Comparison of ENCODE assay signal across 2 cellular contexts in the genomic region with DNA sequence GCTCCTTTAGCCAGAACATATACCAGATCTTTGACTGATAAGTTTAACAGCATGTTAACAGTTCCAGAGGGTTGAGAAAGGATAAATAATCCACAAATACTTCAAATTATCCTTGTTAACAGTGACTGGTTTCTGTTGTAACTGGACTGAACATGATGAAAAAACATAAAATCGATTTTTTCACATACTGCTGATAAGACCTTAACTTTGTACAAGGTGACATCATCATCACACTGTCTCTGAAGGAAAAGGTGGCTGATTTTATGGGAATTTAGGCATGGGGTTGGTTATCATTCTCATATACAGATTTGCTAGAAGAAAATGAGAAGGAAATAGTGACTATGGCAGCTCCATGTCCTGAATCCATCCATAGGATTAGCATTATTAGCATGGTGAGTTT.
TF ChIP-seq lines count a peak whose summit lies in the region.

No MANE protein-coding gene starts in this region.

TF ChIP-seq in HEK293, 187 proteins besides CTCF, POLR2A, EP300 and RAD21:
- TF ChIP-seq, protein P1, sequence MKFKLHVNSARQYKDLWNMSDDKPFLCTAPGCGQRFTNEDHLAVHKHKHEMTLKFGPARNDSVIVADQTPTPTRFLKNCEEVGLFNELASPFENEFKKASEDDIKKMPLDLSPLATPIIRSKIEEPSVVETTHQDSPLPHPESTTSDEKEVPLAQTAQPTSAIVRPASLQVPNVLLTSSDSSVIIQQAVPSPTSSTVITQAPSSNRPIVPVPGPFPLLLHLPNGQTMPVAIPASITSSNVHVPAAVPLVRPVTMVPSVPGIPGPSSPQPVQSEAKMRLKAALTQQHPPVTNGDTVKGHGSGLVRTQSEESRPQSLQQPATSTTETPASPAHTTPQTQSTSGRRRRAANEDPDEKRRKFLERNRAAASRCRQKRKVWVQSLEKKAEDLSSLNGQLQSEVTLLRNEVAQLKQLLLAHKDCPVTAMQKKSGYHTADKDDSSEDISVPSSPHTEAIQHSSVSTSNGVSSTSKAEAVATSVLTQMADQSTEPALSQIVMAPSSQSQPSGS (tag by site-specific recombination; IDR thresholded peaks at IDR 0.05; ENCODE audit: low read depth) = 0 out of 2 replicates have a peak, but pooled peaks have one; percentile 23
- 0 out of 2 replicates have a peak, but pooled peaks have one; percentile 21 for TF ChIP-seq KLF16 (tag by site-specific recombination; IDR thresholded peaks at IDR 0.05)
- TF ChIP-seq, protein P2, sequence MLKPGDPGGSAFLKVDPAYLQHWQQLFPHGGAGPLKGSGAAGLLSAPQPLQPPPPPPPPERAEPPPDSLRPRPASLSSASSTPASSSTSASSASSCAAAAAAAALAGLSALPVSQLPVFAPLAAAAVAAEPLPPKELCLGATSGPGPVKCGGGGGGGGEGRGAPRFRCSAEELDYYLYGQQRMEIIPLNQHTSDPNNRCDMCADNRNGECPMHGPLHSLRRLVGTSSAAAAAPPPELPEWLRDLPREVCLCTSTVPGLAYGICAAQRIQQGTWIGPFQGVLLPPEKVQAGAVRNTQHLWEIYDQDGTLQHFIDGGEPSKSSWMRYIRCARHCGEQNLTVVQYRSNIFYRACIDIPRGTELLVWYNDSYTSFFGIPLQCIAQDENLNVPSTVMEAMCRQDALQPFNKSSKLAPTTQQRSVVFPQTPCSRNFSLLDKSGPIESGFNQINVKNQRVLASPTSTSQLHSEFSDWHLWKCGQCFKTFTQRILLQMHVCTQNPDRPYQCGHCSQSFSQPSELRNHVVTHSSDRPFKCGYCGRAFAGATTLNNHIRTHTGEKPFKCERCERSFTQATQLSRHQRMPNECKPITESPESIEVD (tag by site-specific recombination; IDR thresholded peaks at IDR 0.05) = no peak

TF ChIP-seq in HepG2, 621 proteins besides CTCF, POLR2A, EP300 and RAD21 (continued from another document):
- TF ChIP-seq, protein P3, sequence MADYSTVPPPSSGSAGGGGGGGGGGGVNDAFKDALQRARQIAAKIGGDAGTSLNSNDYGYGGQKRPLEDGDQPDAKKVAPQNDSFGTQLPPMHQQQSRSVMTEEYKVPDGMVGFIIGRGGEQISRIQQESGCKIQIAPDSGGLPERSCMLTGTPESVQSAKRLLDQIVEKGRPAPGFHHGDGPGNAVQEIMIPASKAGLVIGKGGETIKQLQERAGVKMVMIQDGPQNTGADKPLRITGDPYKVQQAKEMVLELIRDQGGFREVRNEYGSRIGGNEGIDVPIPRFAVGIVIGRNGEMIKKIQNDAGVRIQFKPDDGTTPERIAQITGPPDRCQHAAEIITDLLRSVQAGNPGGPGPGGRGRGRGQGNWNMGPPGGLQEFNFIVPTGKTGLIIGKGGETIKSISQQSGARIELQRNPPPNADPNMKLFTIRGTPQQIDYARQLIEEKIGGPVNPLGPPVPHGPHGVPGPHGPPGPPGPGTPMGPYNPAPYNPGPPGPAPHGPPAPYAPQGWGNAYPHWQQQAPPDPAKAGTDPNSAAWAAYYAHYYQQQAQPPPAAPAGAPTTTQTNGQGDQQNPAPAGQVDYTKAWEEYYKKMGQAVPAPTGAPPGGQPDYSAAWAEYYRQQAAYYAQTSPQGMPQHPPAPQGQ (CRISPR knock-in tag; IDR thresholded peaks at IDR 0.05; ENCODE audit: borderline replicate concordance) = no peak
- TF ChIP-seq ERF (CRISPR knock-in tag; IDR thresholded peaks at IDR 0.05) (no peak), ZNF879 (CRISPR knock-in tag; IDR thresholded peaks at IDR 0.05) (no peak), ARNT2 (CRISPR knock-in tag; IDR thresholded peaks at IDR 0.05; ENCODE audit: low read depth) (no peak), CHD2 (IDR thresholded peaks at IDR 0.05; ENCODE audit: low read depth, low read length) (no peak), ZSCAN22 (CRISPR knock-in tag; IDR thresholded peaks at IDR 0.05) (no peak), KMT2A (CRISPR knock-in tag; IDR thresholded peaks at IDR 0.05) (no peak), ZNF564 (CRISPR knock-in tag; IDR thresholded peaks at IDR 0.05) (no peak), ATF7 (IDR thresholded peaks at IDR 0.05) (peak; percentile 88), ATF7 (CRISPR knock-in tag; IDR thresholded peaks at IDR 0.05) (no peak), GATAD2A (CRISPR knock-in tag; IDR thresholded peaks at IDR 0.05) (peak; percentile 50; the same call in 1 of the 2 replicates), FOXA3 (CRISPR knock-in tag; IDR thresholded peaks at IDR 0.05) (no peak), SRSF9 (IDR thresholded peaks at IDR 0.05; ENCODE audit: borderline replicate concordance, insufficient read depth, low read depth, low read length, poor library complexity, severe bottlenecking) (no peak), MATR3 (CRISPR knock-in tag; IDR thresholded peaks at IDR 0.05) (no peak), SOX6 (IDR thresholded peaks at IDR 0.05) (no peak), SOX6 (CRISPR knock-in tag; IDR thresholded peaks at IDR 0.05) (no peak), ZSCAN29 (CRISPR knock-in tag; conservative IDR thresholded peaks at IDR 0.05) (no peak), TBX2 (CRISPR knock-in tag; IDR thresholded peaks at IDR 0.05; ENCODE audit: borderline replicate concordance) (no peak), ZNF83 (CRISPR knock-in tag; IDR thresholded peaks at IDR 0.05; ENCODE audit: borderline replicate concordance) (no peak), NRL (CRISPR knock-in tag; IDR thresholded peaks at IDR 0.05; ENCODE audit: borderline replicate concordance) (no peak), SIN3A (IDR thresholded peaks at IDR 0.05; ENCODE audit: borderline replicate concordance, low read depth, low read length) (no peak), TP53 (CRISPR knock-in tag; conservative IDR thresholded peaks at IDR 0.05) (no peak), SPEN (CRISPR knock-in tag; IDR thresholded peaks at IDR 0.05; ENCODE audit: low read depth) (no peak), ZKSCAN5 (CRISPR knock-in tag; IDR thresholded peaks at IDR 0.05) (no peak), ZBTB21 (CRISPR knock-in tag; IDR thresholded peaks at IDR 0.05) (peak; percentile 27; the same call in 1 of the 2 replicates), CREM (IDR thresholded peaks at IDR 0.05) (no peak), CREM (CRISPR knock-in tag; IDR thresholded peaks at IDR 0.05) (no peak), CREB1 (IDR thresholded peaks at IDR 0.05) (peak; percentile 53), CREB1 (CRISPR knock-in tag; IDR thresholded peaks at IDR 0.05) (no peak; the same call in none of the 2 replicates), ONECUT2 (CRISPR knock-in tag; IDR thresholded peaks at IDR 0.05) (peak; percentile 87), ZNF788 (CRISPR knock-in tag; IDR thresholded peaks at IDR 0.05; ENCODE audit: borderline replicate concordance) (no peak), JUNB (CRISPR knock-in tag; IDR thresholded peaks at IDR 0.05; ENCODE audit: borderline replicate concordance) (no peak), ZNF329 (CRISPR knock-in tag; IDR thresholded peaks at IDR 0.05; ENCODE audit: low read depth) (no peak)
- TF ChIP-seq, protein P4, sequence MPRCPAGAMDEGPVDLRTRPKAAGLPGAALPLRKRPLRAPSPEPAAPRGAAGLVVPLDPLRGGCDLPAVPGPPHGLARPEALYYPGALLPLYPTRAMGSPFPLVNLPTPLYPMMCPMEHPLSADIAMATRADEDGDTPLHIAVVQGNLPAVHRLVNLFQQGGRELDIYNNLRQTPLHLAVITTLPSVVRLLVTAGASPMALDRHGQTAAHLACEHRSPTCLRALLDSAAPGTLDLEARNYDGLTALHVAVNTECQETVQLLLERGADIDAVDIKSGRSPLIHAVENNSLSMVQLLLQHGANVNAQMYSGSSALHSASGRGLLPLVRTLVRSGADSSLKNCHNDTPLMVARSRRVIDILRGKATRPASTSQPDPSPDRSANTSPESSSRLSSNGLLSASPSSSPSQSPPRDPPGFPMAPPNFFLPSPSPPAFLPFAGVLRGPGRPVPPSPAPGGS (CRISPR knock-in tag; IDR thresholded peaks at IDR 0.05) = no peak
- TF ChIP-seq, protein P5, sequence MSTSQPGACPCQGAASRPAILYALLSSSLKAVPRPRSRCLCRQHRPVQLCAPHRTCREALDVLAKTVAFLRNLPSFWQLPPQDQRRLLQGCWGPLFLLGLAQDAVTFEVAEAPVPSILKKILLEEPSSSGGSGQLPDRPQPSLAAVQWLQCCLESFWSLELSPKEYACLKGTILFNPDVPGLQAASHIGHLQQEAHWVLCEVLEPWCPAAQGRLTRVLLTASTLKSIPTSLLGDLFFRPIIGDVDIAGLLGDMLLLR (CRISPR knock-in tag; IDR thresholded peaks at IDR 0.05) = no peak
- TF ChIP-seq, protein P1 (CRISPR knock-in tag; IDR thresholded peaks at IDR 0.05) = peak; percentile 56; the same call in 1 of the 2 replicates
- TF ChIP-seq, protein P6, sequence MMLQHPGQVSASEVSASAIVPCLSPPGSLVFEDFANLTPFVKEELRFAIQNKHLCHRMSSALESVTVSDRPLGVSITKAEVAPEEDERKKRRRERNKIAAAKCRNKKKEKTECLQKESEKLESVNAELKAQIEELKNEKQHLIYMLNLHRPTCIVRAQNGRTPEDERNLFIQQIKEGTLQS (CRISPR knock-in tag; IDR thresholded peaks at IDR 0.05) = peak; percentile 44; the same call in 1 of the 2 replicates
- TF ChIP-seq, protein P7, sequence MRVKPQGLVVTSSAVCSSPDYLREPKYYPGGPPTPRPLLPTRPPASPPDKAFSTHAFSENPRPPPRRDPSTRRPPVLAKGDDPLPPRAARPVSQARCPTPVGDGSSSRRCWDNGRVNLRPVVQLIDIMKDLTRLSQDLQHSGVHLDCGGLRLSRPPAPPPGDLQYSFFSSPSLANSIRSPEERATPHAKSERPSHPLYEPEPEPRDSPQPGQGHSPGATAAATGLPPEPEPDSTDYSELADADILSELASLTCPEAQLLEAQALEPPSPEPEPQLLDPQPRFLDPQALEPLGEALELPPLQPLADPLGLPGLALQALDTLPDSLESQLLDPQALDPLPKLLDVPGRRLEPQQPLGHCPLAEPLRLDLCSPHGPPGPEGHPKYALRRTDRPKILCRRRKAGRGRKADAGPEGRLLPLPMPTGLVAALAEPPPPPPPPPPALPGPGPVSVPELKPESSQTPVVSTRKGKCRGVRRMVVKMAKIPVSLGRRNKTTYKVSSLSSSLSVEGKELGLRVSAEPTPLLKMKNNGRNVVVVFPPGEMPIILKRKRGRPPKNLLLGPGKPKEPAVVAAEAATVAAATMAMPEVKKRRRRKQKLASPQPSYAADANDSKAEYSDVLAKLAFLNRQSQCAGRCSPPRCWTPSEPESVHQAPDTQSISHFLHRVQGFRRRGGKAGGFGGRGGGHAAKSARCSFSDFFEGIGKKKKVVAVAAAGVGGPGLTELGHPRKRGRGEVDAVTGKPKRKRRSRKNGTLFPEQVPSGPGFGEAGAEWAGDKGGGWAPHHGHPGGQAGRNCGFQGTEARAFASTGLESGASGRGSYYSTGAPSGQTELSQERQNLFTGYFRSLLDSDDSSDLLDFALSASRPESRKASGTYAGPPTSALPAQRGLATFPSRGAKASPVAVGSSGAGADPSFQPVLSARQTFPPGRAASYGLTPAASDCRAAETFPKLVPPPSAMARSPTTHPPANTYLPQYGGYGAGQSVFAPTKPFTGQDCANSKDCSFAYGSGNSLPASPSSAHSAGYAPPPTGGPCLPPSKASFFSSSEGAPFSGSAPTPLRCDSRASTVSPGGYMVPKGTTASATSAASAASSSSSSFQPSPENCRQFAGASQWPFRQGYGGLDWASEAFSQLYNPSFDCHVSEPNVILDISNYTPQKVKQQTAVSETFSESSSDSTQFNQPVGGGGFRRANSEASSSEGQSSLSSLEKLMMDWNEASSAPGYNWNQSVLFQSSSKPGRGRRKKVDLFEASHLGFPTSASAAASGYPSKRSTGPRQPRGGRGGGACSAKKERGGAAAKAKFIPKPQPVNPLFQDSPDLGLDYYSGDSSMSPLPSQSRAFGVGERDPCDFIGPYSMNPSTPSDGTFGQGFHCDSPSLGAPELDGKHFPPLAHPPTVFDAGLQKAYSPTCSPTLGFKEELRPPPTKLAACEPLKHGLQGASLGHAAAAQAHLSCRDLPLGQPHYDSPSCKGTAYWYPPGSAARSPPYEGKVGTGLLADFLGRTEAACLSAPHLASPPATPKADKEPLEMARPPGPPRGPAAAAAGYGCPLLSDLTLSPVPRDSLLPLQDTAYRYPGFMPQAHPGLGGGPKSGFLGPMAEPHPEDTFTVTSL (CRISPR knock-in tag; IDR thresholded peaks at IDR 0.05; ENCODE audit: borderline replicate concordance) = peak; percentile 42; the same call in 1 of the 2 replicates
- TF ChIP-seq, protein P8, sequence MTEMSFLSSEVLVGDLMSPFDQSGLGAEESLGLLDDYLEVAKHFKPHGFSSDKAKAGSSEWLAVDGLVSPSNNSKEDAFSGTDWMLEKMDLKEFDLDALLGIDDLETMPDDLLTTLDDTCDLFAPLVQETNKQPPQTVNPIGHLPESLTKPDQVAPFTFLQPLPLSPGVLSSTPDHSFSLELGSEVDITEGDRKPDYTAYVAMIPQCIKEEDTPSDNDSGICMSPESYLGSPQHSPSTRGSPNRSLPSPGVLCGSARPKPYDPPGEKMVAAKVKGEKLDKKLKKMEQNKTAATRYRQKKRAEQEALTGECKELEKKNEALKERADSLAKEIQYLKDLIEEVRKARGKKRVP (CRISPR knock-in tag; IDR thresholded peaks at IDR 0.05) = peak in 1 of 2 experiments; percentile 50; a peak in 1 of 4 replicates
